21 cellular contexts compared by ENCODE assay signal in genomic region chr4:19038231-19038630, GRCh38.
DNase-seq lines count a peak whose midpoint lies in the region; ATAC-seq and TF ChIP-seq lines count a peak whose summit lies in the region.
"Had no signal": no experiment of that assay in that cellular context is flagged by ENCODE, and none has a peak within 500 bp of the region (broad histone marks: within the 10 kb centered on the region; RNA-seq: fewer than 3 reads in every experiment).

No MANE protein-coding gene starts in this region.

- H4K20me1 ChIP-seq in PC-3 (ENCODE audit: low read length) = no peaks in the 10 kb centered on the region
- H4K20me1 ChIP-seq: BLaER1 had no signal

- no peak overlapping the region for H3K4me2 ChIP-seq in PC-3 (ENCODE audit: low read length)
- H3K4me2 ChIP-seq: BLaER1 had no signal

- intact Hi-C loops in left colon (cut with DNase I, micrococcal nuclease) (no loop called here), PC-3 (cut with micrococcal nuclease) (no loop called here)

- POLR2A ChIA-PET in PC-3 (lab: Charles Lee; ENCODE audit: unreplicated experiment) = no interaction called here

- no peaks in the 10 kb centered on the region for H3K36me3 ChIP-seq in PC-3 (ENCODE audit: low read depth, low read length)
- H3K36me3 ChIP-seq: BLaER1 had no signal

- no peak overlapping the region for H3K27ac Mint-ChIP-seq in immature natural killer cell
- H3K27ac Mint-ChIP-seq in activated CD8-positive, alpha-beta memory T cell treated with anti-CD3 and anti-CD28 coated beads, Interleukin-2, amount 10 ng/mL, durations not matched to agents 7 days and 5 days = no peak overlapping the region
- H3K27ac Mint-ChIP-seq: B cell; CD4-positive, CD25-positive, alpha-beta regulatory T cell; CD8-positive, alpha-beta T cell had no signal

- H3K27me3 Mint-ChIP-seq in immature natural killer cell (ENCODE audit: low read depth in 3 of 3) = peaks cover 0 to 2% (median 0%) of the 10 kb centered on the region in 3 donors
- H3K27me3 Mint-ChIP-seq in activated CD8-positive, alpha-beta memory T cell treated with anti-CD3 and anti-CD28 coated beads, Interleukin-2, amount 10 ng/mL, durations not matched to agents 7 days and 5 days = no peaks in the 10 kb centered on the region
- H3K27me3 Mint-ChIP-seq: B cell; CD4-positive, CD25-positive, alpha-beta regulatory T cell had no signal

- no peak overlapping the region for H2AFZ ChIP-seq in PC-3 (ENCODE audit: low read length)
- H2AFZ ChIP-seq: GM23248 had no signal

- H3K9me3 ChIP-seq in PC-3 (ENCODE audit: low read length) = no peaks in the 10 kb centered on the region
- H3K9me3 ChIP-seq: BLaER1 had no signal

- H3K79me2 ChIP-seq in PC-3 (ENCODE audit: low read length) = no peaks in the 10 kb centered on the region

- H3K4me3 Mint-ChIP-seq in immature natural killer cell = no peak overlapping the region
- H3K4me3 Mint-ChIP-seq in activated CD8-positive, alpha-beta memory T cell treated with anti-CD3 and anti-CD28 coated beads, Interleukin-2, amount 10 ng/mL, durations not matched to agents 7 days and 5 days = no peak overlapping the region
- H3K4me3 Mint-ChIP-seq: B cell; CD4-positive, CD25-positive, alpha-beta regulatory T cell; CD8-positive, alpha-beta T cell had no signal

- CTCF ChIA-PET in PC-3 (lab: Charles Lee) = no interaction called here
- CTCF ChIA-PET in activated CD8-positive, alpha-beta memory T cell treated with anti-CD3 and anti-CD28 coated beads, Interleukin-2, amount 10 ng/mL, durations not matched to agents 7 days and 5 days (lab: Charles Lee) = no interaction called here

- H3K4me3 ChIP-seq in PC-3 (ENCODE audit: low read length) = no peak overlapping the region
- H3K4me3 ChIP-seq: BLaER1, GM12878, GM23248 had no signal

- ATAC-seq in left colon (no peak), PC-3 (no peak)
- no peak for ATAC-seq in activated CD8-positive, alpha-beta memory T cell treated with anti-CD3 and anti-CD28 coated beads, Interleukin-2, amount 10 ng/mL, durations not matched to agents 7 days and 5 days
- ATAC-seq: CD8-positive, alpha-beta T cell; GM12878 had no signal

- H3K9me3 Mint-ChIP-seq in immature natural killer cell = peaks cover 6 to 36% (median 18%) of the 10 kb centered on the region in 6 donors
- peaks cover 10% of the 10 kb centered on the region for H3K9me3 Mint-ChIP-seq in activated CD8-positive, alpha-beta memory T cell treated with anti-CD3 and anti-CD28 coated beads, Interleukin-2, amount 10 ng/mL, durations not matched to agents 7 days and 5 days (ENCODE audit: low read depth)

- no TSS peak for BruUV-seq in PC-3 (replicated peaks; lab: Mats Ljungman, UMichigan)

- no peaks in the 10 kb centered on the region for H3K4me1 ChIP-seq in PC-3 (ENCODE audit: insufficient read depth, low read length)
- H3K4me1 ChIP-seq: BLaER1 had no signal

- H3K9me2 ChIP-seq in PC-3 (replicated peaks; ENCODE audit: low read length) = no peaks in the 10 kb centered on the region

- H3K36me3 Mint-ChIP-seq in immature natural killer cell = no peaks in the 10 kb centered on the region
- H3K36me3 Mint-ChIP-seq in activated CD8-positive, alpha-beta memory T cell treated with anti-CD3 and anti-CD28 coated beads, Interleukin-2, amount 10 ng/mL, durations not matched to agents 7 days and 5 days = no peaks in the 10 kb centered on the region
- H3K36me3 Mint-ChIP-seq: CD4-positive, CD25-positive, alpha-beta regulatory T cell; CD8-positive, alpha-beta T cell had no signal

- H3K27ac ChIP-seq in PC-3 (ENCODE audit: low read length) = no peak overlapping the region
- H3K27ac ChIP-seq: BLaER1, C4-2B, GM23248 had no signal

- H3K9ac ChIP-seq in PC-3 (ENCODE audit: low read length) = no peak overlapping the region
- H3K9ac ChIP-seq: BLaER1, GM23248 had no signal

- no peaks in the 10 kb centered on the region for H3K4me1 Mint-ChIP-seq in immature natural killer cell
- H3K4me1 Mint-ChIP-seq in activated CD8-positive, alpha-beta memory T cell treated with anti-CD3 and anti-CD28 coated beads, Interleukin-2, amount 10 ng/mL, durations not matched to agents 7 days and 5 days = no peaks in the 10 kb centered on the region
- H3K4me1 Mint-ChIP-seq: B cell; CD4-positive, CD25-positive, alpha-beta regulatory T cell had no signal

- H3F3A ChIP-seq in PC-3 (ENCODE audit: low read length, unreplicated experiment) = no peaks in the 10 kb centered on the region

- H3K27me3 ChIP-seq in PC-3 (ENCODE audit: low read length) = no peaks in the 10 kb centered on the region
- H3K27me3 ChIP-seq: BLaER1 had no signal

- peak; percentile 4 for DNase-seq in RPMI7951 (ENCODE audit: low read depth)
- DNase-seq in foreskin melanocyte = peak; percentile 79
- DNase-seq in medulla oblongata (ENCODE audit: extremely low spot score) = peak; percentile 49
- peak; percentile 43 for DNase-seq in superior temporal gyrus (ENCODE audit: extremely low spot score)
- no peak for DNase-seq in left colon
- no peak for DNase-seq in immature natural killer cell
- DNase-seq in PC-3 = no peak
- no peak for DNase-seq in activated CD8-positive, alpha-beta memory T cell treated with anti-CD3 and anti-CD28 coated beads, Interleukin-2, amount 10 ng/mL, durations not matched to agents 7 days and 5 days
- DNase-seq: CD4-positive, CD25-positive, alpha-beta regulatory T cell; CD8-positive, alpha-beta T cell; DMS 273 treated with DMSO at 0.1 percent for 48 hours; DMS79; EL; GDM1; GM23248; H7; HCEC 1CT had no signal

- TF ChIP-seq CTCF in PC-3 (conservative IDR thresholded peaks at IDR 0.05; ENCODE audit: low read depth, low read length) = no peak

Comparison
In these comparisons a context has a peak if more than half of its experiments do, and no peak if none do; other contexts are left out.
1. DNase-seq: peak in RPMI7951 (single experiment), foreskin melanocyte (single experiment), medulla oblongata (single experiment) and superior temporal gyrus (single experiment); none in left colon (0 of 2), immature natural killer cell (0 of 3), PC-3 (single experiment) and activated CD8-positive, alpha-beta memory T cell treated with anti-CD3 and anti-CD28 coated beads, Interleukin-2, amount 10 ng/mL, durations not matched to agents 7 days and 5 days (single experiment).